ENCODE assay signal across 35 cellular contexts in the genomic region with DNA sequence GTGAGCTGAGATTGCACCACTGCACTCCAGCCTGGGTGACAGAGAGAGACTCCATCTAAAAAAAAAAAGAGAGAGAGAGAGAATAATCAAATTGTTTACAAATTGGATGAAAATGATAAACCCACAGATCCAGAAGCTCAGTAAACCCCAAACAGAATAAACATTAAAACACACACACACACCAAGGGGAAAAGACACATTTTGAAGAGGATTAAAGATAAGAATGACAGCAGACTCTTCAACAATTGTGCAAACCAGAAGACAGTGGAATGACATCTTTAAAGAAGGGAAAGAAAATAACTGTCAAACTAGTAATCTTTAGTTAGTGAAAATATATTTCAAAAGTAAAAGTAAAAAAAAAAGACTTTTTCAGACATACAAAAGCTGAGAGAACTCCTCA.
"Had no signal": no experiment of that assay in that cellular context is flagged by ENCODE, and none has a peak within 500 bp of the region (broad histone marks: within the 10 kb centered on the region; RNA-seq: fewer than 3 reads in every experiment).

No MANE protein-coding gene starts in this region.

- H3K36me3 ChIP-seq: MG63 had no signal

- DNase-seq: Karpas-422, Kasumi-1, MG63, MM.1S, MV-4-11, NCI-H1048, NCI-H1092, NCI-H1092 treated with DMSO at 0.1 percent for 48 hours, NCI-H1105, NCI-H1105 treated with DMSO at 0.1 percent for 48 hours, NCI-H1417, NCI-H1417 treated with DMSO at 0.1 percent for 48 hours, NCI-H1436, NCI-H1436 treated with DMSO at 0.1 percent for 48 hours, NCI-H146, NCI-H1694, NCI-H1694 treated with DMSO at 0.1 percent for 48 hours, NCI-H187, NCI-H187 treated with DMSO at 0.1 percent for 48 hours, NCI-H1930, NCI-H2029, NCI-H2029 treated with DMSO at 0.1 percent for 48 hours, NCI-H2081, NCI-H2081 treated with DMSO at 0.1 percent for 48 hours, NCI-H2107, NCI-H2171, NCI-H2171 treated with DMSO at 0.1 percent for 48 hours, NCI-H2227 treated with DMSO at 0.1 percent for 48 hours, NCI-H226, NCI-H345, NCI-H446, NCI-H446 treated with DMSO at 0.1 percent for 48 hours, NCI-H510A, NCI-H510A treated with DMSO at 0.1 percent for 48 hours, NCI-H524 had no signal

- H3K4me3 ChIP-seq: MG63 had no signal
